In genomic region chr16:10649098-10649497, GRCh38 we compare ENCODE assay signal across 2 cellular contexts.
TF ChIP-seq lines count a peak whose summit lies in the region.

No MANE protein-coding gene starts in this region.

TF ChIP-seq in K562, 482 proteins besides CTCF, POLR2A, EP300 and RAD21:
- TF ChIP-seq ZNF121 (CRISPR knock-in tag; conservative IDR thresholded peaks at IDR 0.05): peak; percentile 76

TF ChIP-seq in HepG2, 621 proteins besides CTCF, POLR2A, EP300 and RAD21:
- TF ChIP-seq ZMYM3 (CRISPR knock-in tag; IDR thresholded peaks at IDR 0.05) (peak; percentile 79), ZNF280D (CRISPR knock-in tag; IDR thresholded peaks at IDR 0.05) (peak; percentile 49; the same call in 1 of the 2 replicates), ZNF121 (CRISPR knock-in tag; IDR thresholded peaks at IDR 0.05) (peak; percentile 84), ZMYM2 (CRISPR knock-in tag; IDR thresholded peaks at IDR 0.05) (0 out of 2 replicates have a peak, but pooled peaks have one; percentile 17), PITX1 (CRISPR knock-in tag; IDR thresholded peaks at IDR 0.05) (0 out of 2 replicates have a peak, but pooled peaks have one; percentile 26)
